Comparison of ENCODE assay signal across 11 cellular contexts in genomic region chr16:11671271-11671670, GRCh38. TPM values are rescaled to one million over a fixed set of nuclear protein-coding genes. Genes with fewer than 3 reads are reported as not detected.
DNase-seq lines count a peak whose midpoint lies in the region; TF ChIP-seq lines count a peak whose summit lies in the region.
"Had no signal": no experiment of that assay in that cellular context is flagged by ENCODE, and none has a peak within 500 bp of the region (broad histone marks: within the 10 kb centered on the region; RNA-seq: fewer than 3 reads in every experiment).

No MANE protein-coding gene starts in this region.

- H3K36me3 ChIP-seq in CD8-positive, alpha-beta memory T cell (ENCODE audit: insufficient read depth, low read length), result no peaks in the 10 kb centered on the region
- peaks cover 5% of the 10 kb centered on the region; the same call in 1 of the 2 replicates for H3K36me3 ChIP-seq in OCI-LY1 (ENCODE audit: insufficient read depth, low read length)

- no peaks in the 10 kb centered on the region for H3K79me2 ChIP-seq in OCI-LY1 (ENCODE audit: insufficient read depth, low read length)

- H3K9ac ChIP-seq in OCI-LY1 (ENCODE audit: low read length), result no peak overlapping the region

- peak overlapping the region; percentile 79; the same call in 1 of the 2 replicates for H3K4me2 ChIP-seq in OCI-LY1 (ENCODE audit: low read length)

- TF ChIP-seq CTCF in OCI-LY1 (IDR thresholded peaks at IDR 0.05; ENCODE audit: low read length) (no peak), progenitor cell of endocrine pancreas (IDR thresholded peaks at IDR 0.05; ENCODE audit: unreplicated experiment) (no peak), MCF 10A (IDR thresholded peaks at IDR 0.05; ENCODE audit: unreplicated experiment) (no peak)

- BruUV-seq in MCF 10A (replicated peaks; lab: Mats Ljungman, UMichigan), result no TSS peak

- no peak overlapping the region for H3K4me3 ChIP-seq in CD8-positive, alpha-beta memory T cell (ENCODE audit: low read length)
- no peak overlapping the region for H3K4me3 ChIP-seq in OCI-LY1 (ENCODE audit: low read depth, low read length, poor library complexity, severe bottlenecking)
- H3K4me3 ChIP-seq: SJSA1 had no signal

- H3K27me3 Mint-ChIP-seq in CD8-positive, alpha-beta memory T cell, result no peaks in the 10 kb centered on the region
- H3K27me3 Mint-ChIP-seq in progenitor cell of endocrine pancreas, result peaks cover 5% of the 10 kb centered on the region
- H3K27me3 Mint-ChIP-seq in MCF 10A (ENCODE audit: insufficient read depth, unreplicated experiment), result no peaks in the 10 kb centered on the region

- DNase-seq in CD8-positive, alpha-beta memory T cell, result peak in 1 of 5 donors; percentile 26
- DNase-seq in progenitor cell of endocrine pancreas (ENCODE audit: low spot score, unreplicated experiment), result no peak
- DNase-seq in LoVo (ENCODE audit: low spot score), result no peak
- DNase-seq in RPMI8226, result no peak
- DNase-seq in MCF 10A (ENCODE audit: unreplicated experiment), result no peak
- DNase-seq: effector CD8-positive, alpha-beta T cell; NCI-H2107; stimulated activated CD8-positive, alpha-beta memory T cell treated with anti-CD3 and anti-CD28 coated beads, Interleukin-4, amount 100 ng/mL, for 48 hours had no signal

- CTCF ChIA-PET in CD8-positive, alpha-beta memory T cell (lab: Charles Lee), result interaction anchor here (1.1 kb wide), 1 partner anchor 140 kb away, joined by 5 read pairs; no protein-coding TSS in a partner anchor
- CTCF ChIA-PET in MCF 10A (lab: Yijun Ruan, JAX), result no interaction called here

- no peaks in the 10 kb centered on the region for H3K27me3 ChIP-seq in CD8-positive, alpha-beta memory T cell (ENCODE audit: insufficient read depth, low read length, poor library complexity, severe bottlenecking)
- H3K27me3 ChIP-seq in OCI-LY1 (ENCODE audit: insufficient read depth, low read length), result no peaks in the 10 kb centered on the region
- H3K27me3 ChIP-seq: SJSA1 had no signal

- no peaks in the 10 kb centered on the region for H3F3A ChIP-seq in OCI-LY1 (ENCODE audit: insufficient read depth, low read length)

- POLR2A ChIA-PET in CD8-positive, alpha-beta memory T cell (lab: Charles Lee), result no interaction called here
- POLR2A ChIA-PET in MCF 10A (lab: Yijun Ruan, JAX), result no interaction called here

- no peak overlapping the region for H3K27ac ChIP-seq in CD8-positive, alpha-beta memory T cell (ENCODE audit: low read depth, low read length)
- H3K27ac ChIP-seq in OCI-LY1 (ENCODE audit: low read depth, low read length, poor library complexity, severe bottlenecking) (no peak overlapping the region), cingulate gyrus (ENCODE audit: low read depth, low read length) (peak overlapping the region; percentile 54)
- H3K27ac ChIP-seq: SJSA1 had no signal

- no peak overlapping the region for H2AFZ ChIP-seq in OCI-LY1 (ENCODE audit: low read length)

- peaks cover 51% of the 10 kb centered on the region for H3K4me1 ChIP-seq in CD8-positive, alpha-beta memory T cell (ENCODE audit: insufficient read depth, low read length)
- peaks cover 60% of the 10 kb centered on the region for H3K4me1 ChIP-seq in OCI-LY1 (ENCODE audit: insufficient read depth, low read length, severe bottlenecking)

- peak overlapping the region in 4 of 7 donors; percentile 15 to 88 (median 73) for H3K4me3 Mint-ChIP-seq in CD8-positive, alpha-beta memory T cell
- peak overlapping the region; percentile 80 for H3K4me3 Mint-ChIP-seq in progenitor cell of endocrine pancreas (ENCODE audit: low read depth)
- no peak overlapping the region for H3K4me3 Mint-ChIP-seq in MCF 10A (ENCODE audit: unreplicated experiment)

- no peaks in the 10 kb centered on the region for H3K9me3 ChIP-seq in CD8-positive, alpha-beta memory T cell (ENCODE audit: low read length)
- H3K9me3 ChIP-seq in OCI-LY1 (ENCODE audit: low read length), result no peaks in the 10 kb centered on the region

- H3K27ac Mint-ChIP-seq in CD8-positive, alpha-beta memory T cell, result peak overlapping the region in 4 of 8 donors; percentile 29 to 84 (median 60)
- H3K27ac Mint-ChIP-seq in progenitor cell of endocrine pancreas (no peak overlapping the region), MCF 10A (ENCODE audit: low read depth, unreplicated experiment) (no peak overlapping the region)

- peaks cover 44 to 78% (median 51%) of the 10 kb centered on the region in 3 donors for H3K4me1 Mint-ChIP-seq in CD8-positive, alpha-beta memory T cell
- H3K4me1 Mint-ChIP-seq in progenitor cell of endocrine pancreas (ENCODE audit: low read depth) (peaks cover 27% of the 10 kb centered on the region), MCF 10A (ENCODE audit: insufficient read depth, unreplicated experiment) (peaks cover 16% of the 10 kb centered on the region)

- H3K9me3 Mint-ChIP-seq in CD8-positive, alpha-beta memory T cell, result no peaks in the 10 kb centered on the region
- H3K9me3 Mint-ChIP-seq in progenitor cell of endocrine pancreas (ENCODE audit: low read depth), result no peaks in the 10 kb centered on the region
- no peaks in the 10 kb centered on the region for H3K9me3 Mint-ChIP-seq in MCF 10A (ENCODE audit: unreplicated experiment)

- H4K20me1 ChIP-seq in OCI-LY1 (ENCODE audit: insufficient read depth, low read length), result no peaks in the 10 kb centered on the region

- H3K9me2 ChIP-seq in OCI-LY1 (ENCODE audit: low read depth, low read length), result no peaks in the 10 kb centered on the region

- intact Hi-C loops in MCF 10A (cut with micrococcal nuclease), result no loop called here

- H3K36me3 Mint-ChIP-seq in CD8-positive, alpha-beta memory T cell, result peaks cover 0 to 12% (median 0%) of the 10 kb centered on the region in 3 donors
- H3K36me3 Mint-ChIP-seq in progenitor cell of endocrine pancreas (ENCODE audit: insufficient read depth), result peaks cover 1% of the 10 kb centered on the region
- H3K36me3 Mint-ChIP-seq in MCF 10A (ENCODE audit: insufficient read depth, unreplicated experiment), result no peaks in the 10 kb centered on the region

RNA-seq across cellular contexts. Expression of gene SNN, which starts 3.0 kb away (rescaled TPM):
- 1 to 10 TPM; 5.8 to 6.0 TPM for total RNA-seq in CD8-positive, alpha-beta memory T cell
- polyA plus RNA-seq in CD8-positive, alpha-beta memory T cell, result 10.6 TPM
- total RNA-seq in progenitor cell of endocrine pancreas (80.6 and 80.9 TPM in 2 replicates), MCF 10A (2022) (1.9 and 5.8 TPM in 2 replicates)

Comparison
In these comparisons a context has a peak if more than half of its experiments do, and no peak if none do; other contexts are left out.
1. RNA of gene SNN, which starts 3.0 kb away (total RNA-seq): 80.6 to 80.9 TPM in progenitor cell of endocrine pancreas; 5.8 to 6.0 TPM in CD8-positive, alpha-beta memory T cell and 1.9 to 5.8 TPM in MCF 10A; every median in the first group is over 10 times any median in the second.